Comparison of ENCODE assay signal across 25 cellular contexts in genomic region chr4:87567191-87567590, GRCh38. TPM values are rescaled to one million over a fixed set of nuclear protein-coding genes. Genes with fewer than 3 reads are reported as not detected.
"Had no signal": no experiment of that assay in that cellular context is flagged by ENCODE, and none has a peak within 500 bp of the region (broad histone marks: within the 10 kb centered on the region; RNA-seq: fewer than 3 reads in every experiment).

No MANE protein-coding gene starts in this region.

- H3K27ac ChIP-seq: dorsolateral prefrontal cortex, heart left ventricle, ovary, thoracic aorta, transverse colon had no signal

- H3K4me3 ChIP-seq: dorsolateral prefrontal cortex, heart left ventricle, mucosa of descending colon, ovary, thoracic aorta, transverse colon had no signal

- H3K36me3 ChIP-seq: heart left ventricle, ovary, thoracic aorta, transverse colon had no signal

- H3K9me3 ChIP-seq: heart left ventricle, mucosa of descending colon, ovary, thoracic aorta, transverse colon had no signal

- DNase-seq: cortex of kidney; dorsolateral prefrontal cortex; effector CD8-positive, alpha-beta T cell; heart left ventricle; hypothalamus; islet precursor cell; mammary epithelial cell; mucosa of descending colon; natural killer cell; ovary; right cardiac atrium; stimulated activated CD4-positive, alpha-beta T cell treated with anti-CD3 and anti-CD28 coated beads, Interleukin-4, amount 100 ng/mL, for 1 hour; transverse colon had no signal

- ATAC-seq: esophagus mucosa; heart left ventricle; left lobe of liver; mucosa of descending colon; natural killer cell; right cardiac atrium; stimulated activated memory B cell treated with anti-CD40 and anti-IgM and Interleukin-4, amounts not matched to agents 10 μg/mL and 1 μg/mL and 100 μg/mL, for 72 hours had no signal

- H3K4me1 ChIP-seq: heart left ventricle, transverse colon had no signal

- FAIRE-seq: frontal cortex had no signal

- H3K27me3 ChIP-seq: dorsolateral prefrontal cortex, heart left ventricle, ovary, transverse colon had no signal

RNA-seq across cellular contexts. Expression of gene SPARCL1, which starts 38.0 kb away (rescaled TPM):
- total RNA-seq: natural killer cell had no signal

RNA-seq across cellular contexts. Expression of gene DSPP, which starts 41.1 kb away (rescaled TPM):
- total RNA-seq: esophagus mucosa, fibroblast of lung, glomerular endothelial cell, heart left ventricle, left lobe of liver, lower leg skin, mammary epithelial cell, mucosa of descending colon, natural killer cell, neural crest cell, posterior vena cava, right cardiac atrium, subcutaneous adipose tissue, thoracic aorta, transverse colon, ureter had no signal
